ENCODE assay signal across 8 cellular contexts in genomic region chr2:118223487-118224136, GRCh38.
DNase-seq lines count a peak whose midpoint lies in the region; ATAC-seq, FAIRE-seq and TF ChIP-seq lines count a peak whose summit lies in the region.

No MANE protein-coding gene starts in this region.

- no peak for DNase-seq in activated naive CD4-positive, alpha-beta T cell treated with anti-CD3 and anti-CD28 coated beads, Interleukin-2, amount 10 ng/mL, durations not matched to agents 7 days and 5 days
- DNase-seq in activated naive CD4-positive, alpha-beta T cell (lab: John Stamatoyannopoulos, UW) = no peak
- DNase-seq in dorsolateral prefrontal cortex = no peak
- no peak for DNase-seq in pancreas
- DNase-seq in NCI-H510A (lab: John Stamatoyannopoulos, UW) = no peak
- DNase-seq in GDM1 (lab: John Stamatoyannopoulos, UW) = no peak
- no peak for DNase-seq in epidermal melanocyte (ENCODE audit: insufficient read length, low spot score)

- H3K4me1 ChIP-seq in pancreas = peaks cover 0 to 5% (median 0%) of the 10 kb centered on the region in 3 donors

- no peaks in the 10 kb centered on the region for H3K36me3 Mint-ChIP-seq in activated naive CD4-positive, alpha-beta T cell treated with anti-CD3 and anti-CD28 coated beads, Interleukin-2, amount 10 ng/mL, durations not matched to agents 7 days and 5 days

- peak overlapping the region; percentile 60 for H3K27ac Mint-ChIP-seq in activated naive CD4-positive, alpha-beta T cell treated with anti-CD3 and anti-CD28 coated beads, Interleukin-2, amount 10 ng/mL, durations not matched to agents 7 days and 5 days

- no peaks in the 10 kb centered on the region for H3K36me3 ChIP-seq in pancreas

- ATAC-seq in HG03460 (IDR thresholded peaks at IDR 0.05; ENCODE audit: unreplicated experiment) (peak; percentile 16), pancreas (no peak)

- CTCF ChIA-PET in activated naive CD4-positive, alpha-beta T cell treated with anti-CD3 and anti-CD28 coated beads, Interleukin-2, amount 10 ng/mL, durations not matched to agents 7 days and 5 days (lab: Charles Lee) = interaction anchor here (0.7 to 1.4 kb wide), 6 partner anchors 15 to 632 kb away, joined by 3 to 6 read pairs (median 4); no protein-coding TSS in a partner anchor

- no peaks in the 10 kb centered on the region for H3K9me3 ChIP-seq in pancreas

- peaks cover 24% of the 10 kb centered on the region for H3K4me1 Mint-ChIP-seq in activated naive CD4-positive, alpha-beta T cell treated with anti-CD3 and anti-CD28 coated beads, Interleukin-2, amount 10 ng/mL, durations not matched to agents 7 days and 5 days

- H3K9me3 Mint-ChIP-seq in activated naive CD4-positive, alpha-beta T cell treated with anti-CD3 and anti-CD28 coated beads, Interleukin-2, amount 10 ng/mL, durations not matched to agents 7 days and 5 days = no peaks in the 10 kb centered on the region

- peaks cover 77% of the 10 kb centered on the region for H3K27me3 Mint-ChIP-seq in activated naive CD4-positive, alpha-beta T cell treated with anti-CD3 and anti-CD28 coated beads, Interleukin-2, amount 10 ng/mL, durations not matched to agents 7 days and 5 days

- no peak for FAIRE-seq in pancreas (lab: Jason Lieb, UNC)

- intact Hi-C loops in dorsolateral prefrontal cortex (cut with DNase I) (loop anchor here (5.0 kb wide), 1 partner anchor 634 kb away; no protein-coding TSS in a partner anchor), pancreas (cut with DNase I) (loop anchor here in 1 of 3 donors (10.0 kb wide), 1 partner anchor 631 kb away; no protein-coding TSS in a partner anchor)

- no peak overlapping the region for H3K27ac ChIP-seq in dorsolateral prefrontal cortex
- no peak overlapping the region for H3K27ac ChIP-seq in pancreas

- H3K4me3 Mint-ChIP-seq in activated naive CD4-positive, alpha-beta T cell treated with anti-CD3 and anti-CD28 coated beads, Interleukin-2, amount 10 ng/mL, durations not matched to agents 7 days and 5 days = peak overlapping the region; percentile 81

- peaks cover 13 to 95% (median 78%) of the 10 kb centered on the region in 45 donors for H3K27me3 ChIP-seq in dorsolateral prefrontal cortex
- H3K27me3 ChIP-seq in pancreas = peaks cover 15 to 39% (median 20%) of the 10 kb centered on the region in 4 donors

- TF ChIP-seq CTCF in dorsolateral prefrontal cortex (IDR thresholded peaks at IDR 0.05 in 54 of 56, conservative IDR thresholded peaks at IDR 0.05 in 2 of 56; ENCODE audit: low read depth in 1 of 56, partially characterized antibody in 56 of 56) (no peak), pancreas (IDR thresholded peaks at IDR 0.05) (no peak)

- 18% methylated on average over 30 of the region's 30 CpGs for WGBS in pancreas, 2 donors

- H3K4me3 ChIP-seq in dorsolateral prefrontal cortex (peak overlapping the region in 47 of 59 donors; percentile 7 to 59 (median 35)), pancreas (peak overlapping the region; percentile 18 to 47 (median 26))
